In the genomic region with DNA sequence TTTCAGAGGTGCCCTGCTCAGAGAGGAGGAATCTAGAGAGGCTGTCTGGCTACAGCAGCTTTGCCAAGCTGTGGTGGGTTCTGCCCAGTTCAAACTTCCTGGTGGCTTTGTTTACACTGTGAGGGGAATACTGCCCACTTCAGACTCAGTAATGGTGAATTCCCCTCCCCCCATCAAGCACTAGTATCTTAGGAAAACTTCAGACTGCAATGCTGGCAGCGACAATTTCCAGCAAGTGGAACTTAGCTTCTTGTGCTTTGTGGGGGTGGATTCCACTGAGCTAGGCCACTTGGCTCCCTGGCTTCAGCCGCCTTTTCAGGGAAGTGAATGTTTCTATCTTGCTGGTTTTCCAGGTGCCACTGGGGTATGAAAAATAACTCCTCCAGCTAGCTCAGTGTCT, we compare ENCODE assay signal across 23 cellular contexts. TPM values are rescaled to one million over a fixed set of nuclear protein-coding genes. Genes with fewer than 3 reads are reported as not detected.
"Had no signal": no experiment of that assay in that cellular context is flagged by ENCODE, and none has a peak within 500 bp of the region (broad histone marks: within the 10 kb centered on the region; RNA-seq: fewer than 3 reads in every experiment).

No MANE protein-coding gene starts in this region.

- FAIRE-seq: RCC 7860 had no signal

- DNase-seq: KBM-7, MV-4-11, NCI-H1092, NCI-H1105 treated with DMSO at 0.1 percent for 48 hours, NCI-H1417 treated with DMSO at 0.1 percent for 48 hours, NCI-H146, NCI-H1694 treated with DMSO at 0.1 percent for 48 hours, NCI-H1930, NCI-H2081, NCI-H2171, NCI-H226, NCI-H446, NCI-H524, NCI-H526 treated with DMSO at 0.1 percent for 48 hours, NCI-H774, RPMI8226, SHP77, SK-N-SH had no signal

- H3K4me2 ChIP-seq: SK-N-SH had no signal

- H3K9me3 ChIP-seq: SK-N-SH had no signal

- H3K9ac ChIP-seq: SK-N-SH had no signal

RNA-seq across cellular contexts. Expression of a gene that starts 42.8 kb away (rescaled TPM):
- total RNA-seq: HT-29, LHCN-M2, MCF 10A, SK-MEL-5 had no signal
